ENCODE assay signal across 4 cellular contexts in the genomic region with DNA sequence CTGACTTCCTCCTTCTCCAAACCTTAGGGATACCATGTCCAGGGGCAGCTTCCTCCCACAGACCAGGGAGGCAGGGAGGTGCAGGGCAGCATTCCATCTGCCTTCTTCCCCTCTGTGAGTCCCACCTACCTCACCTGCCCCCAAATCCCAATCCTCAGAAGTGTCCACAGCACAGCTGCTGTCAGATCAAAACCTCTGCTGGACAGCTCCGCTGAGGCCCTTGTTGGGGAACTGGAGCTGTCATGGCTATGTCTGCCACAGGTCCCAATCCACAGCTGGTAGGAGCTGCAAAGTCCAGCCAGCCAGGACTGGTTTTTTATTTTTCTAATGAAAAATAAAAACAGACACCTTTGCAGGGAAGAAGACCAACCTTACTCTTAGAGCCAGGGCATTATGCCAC.
TF ChIP-seq lines count a peak whose summit lies in the region.

No MANE protein-coding gene starts in this region.

TF ChIP-seq in SK-N-SH, 30 proteins besides CTCF, POLR2A, EP300 and RAD21:
- peak; percentile 89 for TF ChIP-seq REST (IDR thresholded peaks at IDR 0.05; ENCODE audit: low read depth, low read length)
- no peak for TF ChIP-seq MXI1 (IDR thresholded peaks at IDR 0.05; ENCODE audit: low read depth, low read length)

TF ChIP-seq in SK-N-SH treated with all-trans-retinoic acid at 6 μM for 48 hours, 23 proteins besides CTCF, POLR2A, EP300 and RAD21:
- TF ChIP-seq ESRRG (CRISPR knock-in tag; IDR thresholded peaks at IDR 0.05) (no peak), OSR1 (CRISPR knock-in tag; IDR thresholded peaks at IDR 0.05) (no peak), TSHZ2 (CRISPR knock-in tag; IDR thresholded peaks at IDR 0.05) (no peak), SNAI2 (CRISPR knock-in tag; IDR thresholded peaks at IDR 0.05) (no peak), ZC3H10 (CRISPR knock-in tag; IDR thresholded peaks at IDR 0.05) (no peak), ZNF565 (CRISPR knock-in tag; conservative IDR thresholded peaks at IDR 0.05; ENCODE audit: low read depth) (no peak), ZNF8 (CRISPR knock-in tag; IDR thresholded peaks at IDR 0.05) (no peak), ZFP3 (CRISPR knock-in tag; IDR thresholded peaks at IDR 0.05) (no peak), GLIS3 (CRISPR knock-in tag; IDR thresholded peaks at IDR 0.05) (no peak), TOX (CRISPR knock-in tag; IDR thresholded peaks at IDR 0.05; ENCODE audit: borderline replicate concordance) (no peak), ZNF70 (CRISPR knock-in tag; IDR thresholded peaks at IDR 0.05) (no peak), PATZ1 (CRISPR knock-in tag; IDR thresholded peaks at IDR 0.05; ENCODE audit: borderline replicate concordance) (no peak), ISL1 (CRISPR knock-in tag; IDR thresholded peaks at IDR 0.05) (no peak), ZFP30 (CRISPR knock-in tag; IDR thresholded peaks at IDR 0.05) (no peak), CSDC2 (CRISPR knock-in tag; IDR thresholded peaks at IDR 0.05) (no peak)

TF ChIP-seq in Ishikawa, 13 proteins besides CTCF, POLR2A, EP300 and RAD21:
- TF ChIP-seq REST (IDR thresholded peaks at IDR 0.05; ENCODE audit: low read depth), result peak; percentile 85
- TF ChIP-seq CREB1 (IDR thresholded peaks at IDR 0.05; ENCODE audit: low read depth), result no peak

TF ChIP-seq in H1, 55 proteins besides CTCF, POLR2A, EP300 and RAD21:
- peak; percentile 88 to 90; a peak in 2 of 4 replicates for TF ChIP-seq SIN3A (conservative IDR thresholded peaks at IDR 0.05 in 1 of 2, IDR thresholded peaks at IDR 0.05 in 1 of 2; ENCODE audit: low read depth in 1 of 2, low read length in 2 of 2)
- TF ChIP-seq SP4 (IDR thresholded peaks at IDR 0.05; ENCODE audit: low read length), result no peak
